Comparison of ENCODE assay signal across 8 cellular contexts in genomic region chr4:7101692-7102515, GRCh38. TPM values are rescaled to one million over a fixed set of nuclear protein-coding genes. Genes with fewer than 3 reads are reported as not detected.
DNase-seq lines count a peak whose midpoint lies in the region; ATAC-seq and TF ChIP-seq lines count a peak whose summit lies in the region.

No MANE protein-coding gene starts in this region.

- H3K27ac ChIP-seq in esophagus squamous epithelium: peak overlapping the region; percentile 45 to 84 (median 76)

- H3K36me3 ChIP-seq in esophagus squamous epithelium: no peaks in the 10 kb centered on the region

- no peaks in the 10 kb centered on the region for H3K36me3 Mint-ChIP-seq in naive B cell

- H3K4me3 ChIP-seq in esophagus squamous epithelium: peak overlapping the region; percentile 48 to 71 (median 60)

- H3K27me3 Mint-ChIP-seq in naive B cell: peaks cover 0 to 8% (median 2%) of the 10 kb centered on the region in 3 donors
- H3K27me3 Mint-ChIP-seq in stimulated activated naive CD8-positive, alpha-beta T cell treated with anti-CD3 and anti-CD28 coated beads, Interleukin-15, amount 100 ng/mL, for 72 hours: peaks cover 10% of the 10 kb centered on the region

- H3K9me3 Mint-ChIP-seq in naive B cell: no peaks in the 10 kb centered on the region
- H3K9me3 Mint-ChIP-seq in stimulated activated naive CD8-positive, alpha-beta T cell treated with anti-CD3 and anti-CD28 coated beads, Interleukin-15, amount 100 ng/mL, for 72 hours: no peaks in the 10 kb centered on the region

- 4 to 9% methylated on average over 8 to 19 of the region's 24 CpGs for WGBS in esophagus squamous epithelium, 2 donors

- H3K4me1 ChIP-seq in esophagus squamous epithelium: peaks cover 10 to 33% (median 21%) of the 10 kb centered on the region in 3 donors

- H3K4me3 Mint-ChIP-seq in naive B cell: peak overlapping the region; percentile 85 to 95 (median 90)
- peak overlapping the region; percentile 98 for H3K4me3 Mint-ChIP-seq in stimulated activated naive CD8-positive, alpha-beta T cell treated with anti-CD3 and anti-CD28 coated beads, Interleukin-15, amount 100 ng/mL, for 72 hours

- H3K27me3 ChIP-seq in esophagus squamous epithelium: no peaks in the 10 kb centered on the region

- TF ChIP-seq POLR2A in esophagus squamous epithelium (IDR thresholded peaks at IDR 0.05): no peak

- H3K4me1 Mint-ChIP-seq in naive B cell: peaks cover 13 to 29% (median 21%) of the 10 kb centered on the region in 3 donors
- peaks cover 25% of the 10 kb centered on the region for H3K4me1 Mint-ChIP-seq in stimulated activated naive CD8-positive, alpha-beta T cell treated with anti-CD3 and anti-CD28 coated beads, Interleukin-15, amount 100 ng/mL, for 72 hours

- H3K27ac Mint-ChIP-seq in naive B cell: peak overlapping the region in 2 of 6 donors; percentile 66 to 79
- H3K27ac Mint-ChIP-seq in stimulated activated naive CD8-positive, alpha-beta T cell treated with anti-CD3 and anti-CD28 coated beads, Interleukin-15, amount 100 ng/mL, for 72 hours: peak overlapping the region in 1 of 2 donors; percentile 35

- ATAC-seq in GM19351 (IDR thresholded peaks at IDR 0.05; ENCODE audit: unreplicated experiment) (peak; percentile 76), HG03558 (IDR thresholded peaks at IDR 0.05; ENCODE audit: extremely low read depth, unreplicated experiment) (peak; percentile 64), naive B cell (ENCODE audit: low read depth in 2 of 2) (peak; percentile 56 to 60)
- ATAC-seq in stimulated activated naive CD8-positive, alpha-beta T cell treated with anti-CD3 and anti-CD28 coated beads, Interleukin-15, amount 100 ng/mL, for 72 hours: peak; percentile 74

- DNase-seq in C1 segment of cervical spinal cord (lab: John Stamatoyannopoulos, UW): peak in 13 of 14 donors; percentile 30 to 78 (median 61)
- peak; percentile 83 for DNase-seq in NOMO-1 (lab: John Stamatoyannopoulos, UW; ENCODE audit: unreplicated experiment in 2 of 2)
- DNase-seq in activated T-cell treated with anti-CD3 and anti-CD28 coated beads for 48 hours (ENCODE audit: low read depth): peak; percentile 41
- no peak for DNase-seq in esophagus squamous epithelium (lab: John Stamatoyannopoulos, UW)
- DNase-seq in naive B cell: peak; percentile 34
- peak; percentile 53 to 63 for DNase-seq in stimulated activated naive CD8-positive, alpha-beta T cell treated with anti-CD3 and anti-CD28 coated beads, Interleukin-15, amount 100 ng/mL, for 72 hours

- H3K9me3 ChIP-seq in esophagus squamous epithelium: no peaks in the 10 kb centered on the region

- peak; percentile 44 to 80 (median 68) for TF ChIP-seq CTCF in esophagus squamous epithelium (IDR thresholded peaks at IDR 0.05)

- intact Hi-C loops in esophagus squamous epithelium (cut with DNase I): no loop called here

RNA-seq across cellular contexts. Expression of gene GRPEL1, which starts 34.0 kb away (rescaled TPM):
- total RNA-seq in esophagus squamous epithelium: 10 to 100 TPM; 16.6 to 30.6 (median 20.7) TPM
- 10 to 100 TPM; 29.8 to 36.1 (median 32.2) TPM for polyA plus RNA-seq in naive B cell (ENCODE audit: low read depth in 6 of 6)

RNA-seq across cellular contexts. Expression of gene TADA2B, which starts 58.7 kb away (rescaled TPM):
- 10 to 100 TPM; 10.1 to 16.5 (median 13.0) TPM for total RNA-seq in esophagus squamous epithelium
- polyA plus RNA-seq in naive B cell (ENCODE audit: low read depth in 6 of 6): 1 to 10 TPM; 4.2 to 6.3 (median 5.1) TPM
